In genomic region chr19:35034588-35035382, GRCh38 we compare ENCODE assay signal across 25 cellular contexts. TPM values are rescaled to one million over a fixed set of nuclear protein-coding genes. Genes with fewer than 3 reads are reported as not detected.
"Had no signal": no experiment of that assay in that cellular context is flagged by ENCODE, and none has a peak within 500 bp of the region (broad histone marks: within the 10 kb centered on the region; RNA-seq: fewer than 3 reads in every experiment).

No MANE protein-coding gene starts in this region.

- H3K4me1 ChIP-seq: foreskin keratinocyte had no signal

- H3K27me3 ChIP-seq: pancreas had no signal

- H3K9me3 Mint-ChIP-seq: activated CD4-positive, alpha-beta T cell treated with anti-CD3 and anti-CD28 coated beads, Interleukin-2, amount 10 ng/mL, durations not matched to agents 7 days and 5 days; activated CD8-positive, alpha-beta T cell treated with anti-CD3 and anti-CD28 coated beads for 36 hours; activated naive CD4-positive, alpha-beta T cell treated with anti-CD3 and anti-CD28 coated beads, Interleukin-2, amount 50 U/mL, for 24 hours; brain; memory B cell; natural killer cell treated with Interleukin-12 subunit alpha and Interleukin-12 subunit beta and Interleukin-15 and Interleukin-18, amount 100 ng/mL, for 72 hours; stimulated activated naive B cell treated with anti-CD40 and anti-IgM and Interleukin-4, amounts not matched to agents 10 μg/mL and 1 μg/mL and 100 μg/mL, for 72 hours; T-helper 2 cell treated with Interferon-gamma antibody and Interleukin-4, amounts not matched to agents 5 μg/mL and 100 μg/mL, for 36 hours had no signal

- H3K27ac ChIP-seq: foreskin keratinocyte, neutrophil, pancreas, transverse colon, VCaP had no signal

- H3K4me3 ChIP-seq: pancreas, smooth muscle cell, transverse colon had no signal

- H3K36me3 ChIP-seq: neutrophil, pancreas, transverse colon had no signal

- H3K36me3 Mint-ChIP-seq: activated CD8-positive, alpha-beta memory T cell treated with anti-CD3 and anti-CD28 coated beads, Interleukin-2, amount 10 ng/mL, durations not matched to agents 7 days and 5 days; activated naive CD4-positive, alpha-beta T cell treated with anti-CD3 and anti-CD28 coated beads, Interleukin-2, amount 50 U/mL, for 24 hours; brain; memory B cell; natural killer cell treated with Interleukin-12 subunit alpha and Interleukin-12 subunit beta and Interleukin-15 and Interleukin-18, amount 100 ng/mL, for 72 hours; stimulated activated naive B cell treated with anti-CD40 and anti-IgM and Interleukin-4, amounts not matched to agents 10 μg/mL and 1 μg/mL and 100 μg/mL, for 72 hours had no signal

- DNase-seq: activated CD4-positive, alpha-beta T cell treated with anti-CD3 and anti-CD28 coated beads, Interleukin-2, amount 10 ng/mL, durations not matched to agents 7 days and 5 days; activated CD4-positive, CD25-positive, alpha-beta regulatory T cell treated with anti-CD3 and anti-CD28 coated beads, Interleukin-2, amount 50 U/mL, for 72 hours; activated CD8-positive, alpha-beta memory T cell treated with anti-CD3 and anti-CD28 coated beads, Interleukin-2, amount 10 ng/mL, durations not matched to agents 7 days and 5 days; activated CD8-positive, alpha-beta T cell treated with anti-CD3 and anti-CD28 coated beads for 36 hours; activated gamma-delta T cell treated with Interleukin-2 at 50 U/mL for 16 hours; activated T-cell treated with anti-CD3 and anti-CD28 coated beads for 4 hours; aorta; dermis blood vessel endothelial cell; effector CD8-positive, alpha-beta T cell; foreskin keratinocyte; head of caudate nucleus; pancreas; stimulated activated CD4-positive, alpha-beta T cell treated with anti-CD3 and anti-CD28 coated beads, Interleukin-15, amount 100 ng/mL, for 24 hours; stimulated activated CD8-positive, alpha-beta memory T cell treated with anti-CD3 and anti-CD28 coated beads, Interleukin-4, amount 100 ng/mL, for 48 hours; stimulated activated naive B cell treated with anti-CD40 and anti-IgM and Interleukin-4, amounts not matched to agents 10 μg/mL and 1 μg/mL and 100 μg/mL, for 72 hours; transverse colon had no signal

- H3K4me2 ChIP-seq: smooth muscle cell had no signal

- H3K27ac Mint-ChIP-seq: activated CD4-positive, alpha-beta T cell treated with anti-CD3 and anti-CD28 coated beads, Interleukin-2, amount 10 ng/mL, durations not matched to agents 7 days and 5 days; activated CD8-positive, alpha-beta memory T cell treated with anti-CD3 and anti-CD28 coated beads, Interleukin-2, amount 10 ng/mL, durations not matched to agents 7 days and 5 days; activated CD8-positive, alpha-beta T cell treated with anti-CD3 and anti-CD28 coated beads for 36 hours; activated naive CD4-positive, alpha-beta T cell treated with anti-CD3 and anti-CD28 coated beads, Interleukin-2, amount 50 U/mL, for 24 hours; memory B cell; natural killer cell treated with Interleukin-12 subunit alpha and Interleukin-12 subunit beta and Interleukin-15 and Interleukin-18, amount 100 ng/mL, for 72 hours; stimulated activated naive B cell treated with anti-CD40 and anti-IgM and Interleukin-4, amounts not matched to agents 10 μg/mL and 1 μg/mL and 100 μg/mL, for 72 hours; T-helper 2 cell treated with Interferon-gamma antibody and Interleukin-4, amounts not matched to agents 5 μg/mL and 100 μg/mL, for 36 hours had no signal

- H3K4me3 Mint-ChIP-seq: activated CD4-positive, alpha-beta T cell treated with anti-CD3 and anti-CD28 coated beads, Interleukin-2, amount 10 ng/mL, durations not matched to agents 7 days and 5 days; activated CD8-positive, alpha-beta memory T cell treated with anti-CD3 and anti-CD28 coated beads, Interleukin-2, amount 10 ng/mL, durations not matched to agents 7 days and 5 days; activated CD8-positive, alpha-beta T cell treated with anti-CD3 and anti-CD28 coated beads for 36 hours; activated naive CD4-positive, alpha-beta T cell treated with anti-CD3 and anti-CD28 coated beads, Interleukin-2, amount 50 U/mL, for 24 hours; brain; memory B cell; natural killer cell treated with Interleukin-12 subunit alpha and Interleukin-12 subunit beta and Interleukin-15 and Interleukin-18, amount 100 ng/mL, for 72 hours; stimulated activated naive B cell treated with anti-CD40 and anti-IgM and Interleukin-4, amounts not matched to agents 10 μg/mL and 1 μg/mL and 100 μg/mL, for 72 hours; T-helper 2 cell treated with Interferon-gamma antibody and Interleukin-4, amounts not matched to agents 5 μg/mL and 100 μg/mL, for 36 hours had no signal

- H3K9me3 ChIP-seq: neutrophil, pancreas, transverse colon had no signal

RNA-seq across cellular contexts. Expression of gene HPN, which starts 6.7 kb away (rescaled TPM):
- total RNA-seq: activated CD4-positive, alpha-beta T cell treated with anti-CD3 and anti-CD28 coated beads, Interleukin-2, amount 10 ng/mL, durations not matched to agents 7 days and 5 days; activated CD8-positive, alpha-beta memory T cell treated with anti-CD3 and anti-CD28 coated beads, Interleukin-2, amount 10 ng/mL, durations not matched to agents 7 days and 5 days; foreskin keratinocyte; temporal lobe had no signal
